Comparison of ENCODE assay signal across 32 cellular contexts in the genomic region with DNA sequence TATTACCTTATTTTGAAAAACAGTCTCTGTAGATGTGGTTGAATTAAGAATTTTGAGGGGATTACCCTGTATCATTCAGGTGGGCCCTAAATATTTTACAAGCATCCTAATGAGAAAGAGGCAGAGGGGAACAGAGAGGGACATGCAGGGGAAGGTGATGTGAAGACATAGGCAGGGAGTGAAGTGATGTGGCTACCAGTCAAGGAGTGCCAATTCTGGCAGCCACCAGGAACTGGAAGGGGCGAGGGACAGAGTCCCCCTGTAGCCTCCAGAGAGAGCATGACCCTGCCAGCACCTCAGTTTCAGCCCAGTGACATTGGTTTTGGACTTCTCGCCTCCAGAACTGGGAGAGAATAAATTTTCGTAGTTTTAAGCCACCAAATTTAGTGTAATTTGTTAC. TPM values are rescaled to one million over a fixed set of nuclear protein-coding genes. Genes with fewer than 3 reads are reported as not detected.
"Had no signal": no experiment of that assay in that cellular context is flagged by ENCODE, and none has a peak within 500 bp of the region (broad histone marks: within the 10 kb centered on the region; RNA-seq: fewer than 3 reads in every experiment).

No MANE protein-coding gene starts in this region.

- H3K27ac Mint-ChIP-seq: activated naive CD8-positive, alpha-beta T cell; immature natural killer cell; natural killer cell treated with Interleukin-12 subunit alpha and Interleukin-12 subunit beta and Interleukin-15 and Interleukin-18, amount 100 ng/mL, for 72 hours; stimulated activated naive CD8-positive, alpha-beta T cell treated with anti-CD3 and anti-CD28 coated beads, Interleukin-15, Interleukin-2, amounts not matched to agents 100 ng/mL and 50 ng/mL, for 24 hours; T-helper 1 cell treated with Interleukin-12 subunit alpha and Interleukin-12 subunit beta and Interleukin-4 antibody, amounts not matched to agents 30 μg/mL and 1 μg/mL, for 36 hours had no signal

- H3K4me1 ChIP-seq: adrenal gland, gastroesophageal sphincter had no signal

- H3K36me3 Mint-ChIP-seq: activated naive CD8-positive, alpha-beta T cell; immature natural killer cell; natural killer cell treated with Interleukin-12 subunit alpha and Interleukin-12 subunit beta and Interleukin-15 and Interleukin-18, amount 100 ng/mL, for 72 hours had no signal

- H3K4me1 Mint-ChIP-seq: immature natural killer cell had no signal

- H3K36me3 ChIP-seq: adrenal gland, cardiac muscle cell, colonic mucosa, gastroesophageal sphincter, thoracic aorta had no signal

- H3K4me3 Mint-ChIP-seq: activated naive CD8-positive, alpha-beta T cell; immature natural killer cell; natural killer cell treated with Interleukin-12 subunit alpha and Interleukin-12 subunit beta and Interleukin-15 and Interleukin-18, amount 100 ng/mL, for 72 hours; stimulated activated naive CD8-positive, alpha-beta T cell treated with anti-CD3 and anti-CD28 coated beads, Interleukin-15, Interleukin-2, amounts not matched to agents 100 ng/mL and 50 ng/mL, for 24 hours; T-helper 1 cell treated with Interleukin-12 subunit alpha and Interleukin-12 subunit beta and Interleukin-4 antibody, amounts not matched to agents 30 μg/mL and 1 μg/mL, for 36 hours had no signal

- FAIRE-seq: kidney, TTC549 had no signal

- DNase-seq: activated CD4-positive, alpha-beta T cell treated with anti-CD3 and anti-CD28 coated beads for 4 hours; activated CD4-positive, alpha-beta T cell treated with anti-CD3 and anti-CD28 coated beads, Interleukin-2, amount 50 U/mL, for 4 hours; activated effector memory CD4-positive, alpha-beta T cell treated with Interleukin-2 at 50 U/mL for 16 hours; activated naive CD4-positive, alpha-beta T cell treated with Interleukin-2 at 50 U/mL for 16 hours; adrenal gland; aorta; body of pancreas; cerebellar nuclear complex; colonic mucosa; effector memory CD4-positive, alpha-beta T cell; hippocampal formation; immature natural killer cell; kidney; mucosa of descending colon; stimulated activated CD4-positive, alpha-beta T cell treated with anti-CD3 and anti-CD28 coated beads, Interleukin-12 subunit alpha, Interleukin-12 subunit beta, amount 100 ng/mL, for 4 hours; stimulated activated CD4-positive, alpha-beta T cell treated with anti-CD3 and anti-CD28 coated beads, Interleukin-4, amount 100 ng/mL, for 1 hour; SW 1271; T-helper 9 cell had no signal

- H3K27me3 Mint-ChIP-seq: stimulated activated naive CD8-positive, alpha-beta T cell treated with anti-CD3 and anti-CD28 coated beads, Interleukin-15, Interleukin-2, amounts not matched to agents 100 ng/mL and 50 ng/mL, for 24 hours had no signal

- H3K9me3 Mint-ChIP-seq: immature natural killer cell; natural killer cell treated with Interleukin-12 subunit alpha and Interleukin-12 subunit beta and Interleukin-15 and Interleukin-18, amount 100 ng/mL, for 72 hours; stimulated activated naive CD8-positive, alpha-beta T cell treated with anti-CD3 and anti-CD28 coated beads, Interleukin-15, Interleukin-2, amounts not matched to agents 100 ng/mL and 50 ng/mL, for 24 hours; T-helper 1 cell treated with Interleukin-12 subunit alpha and Interleukin-12 subunit beta and Interleukin-4 antibody, amounts not matched to agents 30 μg/mL and 1 μg/mL, for 36 hours had no signal

- ATAC-seq: body of pancreas; gastroesophageal sphincter; left lobe of liver; mucosa of descending colon; natural killer cell treated with Interleukin-12 subunit alpha and Interleukin-12 subunit beta and Interleukin-15 and Interleukin-18, amount 100 ng/mL, for 72 hours; sciatic nerve had no signal

- H3K4me3 ChIP-seq: adrenal gland, body of pancreas, cardiac muscle cell, colonic mucosa, gastroesophageal sphincter, mucosa of descending colon, skin epidermis, thoracic aorta had no signal

- H3K27ac ChIP-seq: adrenal gland, body of pancreas, cardiac muscle cell, colonic mucosa, gastroesophageal sphincter, skin epidermis, thoracic aorta, VCaP had no signal

- H3K27me3 ChIP-seq: adrenal gland, body of pancreas, cardiac muscle cell, colonic mucosa, gastroesophageal sphincter had no signal

- H3K9me3 ChIP-seq: adrenal gland, body of pancreas, colonic mucosa, gastroesophageal sphincter, mucosa of descending colon, thoracic aorta had no signal

RNA-seq across cellular contexts. Expression of a gene that starts 44.1 kb away (rescaled TPM):
- total RNA-seq: epithelial cell of proximal tubule, osteocyte had no signal
- polyA plus RNA-seq: immature natural killer cell had no signal
